Comparison of ENCODE assay signal across 8 cellular contexts in the genomic region with DNA sequence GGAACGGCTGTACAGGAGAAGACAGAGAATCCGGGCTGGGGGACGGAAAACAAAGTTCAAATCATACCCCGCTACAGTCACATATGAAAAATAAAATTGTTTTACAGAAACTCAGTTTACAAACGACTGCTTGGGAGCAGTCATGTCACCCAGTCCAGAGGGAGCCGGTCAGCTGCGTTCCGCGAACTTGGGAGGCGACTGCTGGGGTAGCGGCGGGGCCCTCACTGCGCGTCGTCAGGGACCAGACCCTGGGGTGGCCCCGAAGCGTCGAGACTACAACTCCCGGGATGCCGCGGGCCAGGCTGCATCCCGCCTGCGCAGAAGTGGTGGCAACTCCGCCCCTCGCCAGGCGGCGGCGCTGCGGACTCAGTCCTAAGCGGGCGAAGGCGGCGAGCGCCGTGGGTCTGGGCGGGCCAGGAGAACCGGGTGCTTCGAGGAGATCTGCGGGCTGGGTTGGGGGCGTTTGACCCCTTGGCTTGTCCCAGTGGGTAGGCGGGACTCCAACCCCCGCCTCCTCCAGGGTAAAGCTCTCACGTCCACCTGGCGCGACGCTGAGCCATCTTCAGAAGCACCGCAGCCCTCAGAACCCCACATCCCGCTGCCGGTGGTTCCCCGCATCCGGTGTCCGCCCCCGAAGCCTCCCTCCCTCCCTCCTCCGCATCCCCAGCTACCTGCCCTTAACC. TPM values are rescaled to one million over a fixed set of nuclear protein-coding genes. Genes with fewer than 3 reads are reported as not detected.
DNase-seq lines count a peak whose midpoint lies in the region; ATAC-seq, FAIRE-seq and TF ChIP-seq lines count a peak whose summit lies in the region.

No MANE protein-coding gene starts in this region.

- H3K9me3 ChIP-seq in neural cell (ENCODE audit: low read length), result no peaks in the 10 kb centered on the region

- no peaks in the 10 kb centered on the region for H3F3A ChIP-seq in neural cell (ENCODE audit: insufficient read depth, low read length, poor library complexity, severe bottlenecking)

- peak overlapping the region; percentile 84 to 96 for H3K27ac Mint-ChIP-seq in stimulated activated naive CD8-positive, alpha-beta T cell treated with anti-CD3 and anti-CD28 coated beads, Interleukin-15, amount 100 ng/mL, for 72 hours

- in situ Hi-C loops in G401 (cut with HindIII; ENCODE audit: low sequenced_read_pairs), result no loop called here

- TF ChIP-seq EP300 in neural cell (conservative IDR thresholded peaks at IDR 0.05; ENCODE audit: poor library complexity, severe bottlenecking), result peak; percentile 16

- H4K20me1 ChIP-seq in neural cell (ENCODE audit: insufficient read depth), result no peaks in the 10 kb centered on the region

- peaks cover 70% of the 10 kb centered on the region for H3K4me1 Mint-ChIP-seq in stimulated activated naive CD8-positive, alpha-beta T cell treated with anti-CD3 and anti-CD28 coated beads, Interleukin-15, amount 100 ng/mL, for 72 hours

- FAIRE-seq in H54 (lab: Jason Lieb, UNC), result no peak

- TF ChIP-seq RAD21 in neural cell (conservative IDR thresholded peaks at IDR 0.05), result peak; percentile 79

- H3K79me2 ChIP-seq in neural cell (replicated peaks; ENCODE audit: insufficient read depth, low read length), result no peaks in the 10 kb centered on the region

- H3K4me3 ChIP-seq in fibroblast of the aortic adventitia (ENCODE audit: low read depth, low read length) (peak overlapping the region; percentile 72), neural cell (ENCODE audit: low read length) (peak overlapping the region; percentile 75)

- H3K27me3 ChIP-seq in neural cell (ENCODE audit: insufficient read depth, low read depth, low read length), result no peaks in the 10 kb centered on the region

- no peaks in the 10 kb centered on the region for H3K27me3 Mint-ChIP-seq in stimulated activated naive CD8-positive, alpha-beta T cell treated with anti-CD3 and anti-CD28 coated beads, Interleukin-15, amount 100 ng/mL, for 72 hours

- peak overlapping the region; percentile 74 for H3K9ac ChIP-seq in neural cell (ENCODE audit: low read length)

- peak overlapping the region; percentile 91 to 100 for H3K4me3 Mint-ChIP-seq in stimulated activated naive CD8-positive, alpha-beta T cell treated with anti-CD3 and anti-CD28 coated beads, Interleukin-15, amount 100 ng/mL, for 72 hours

- peak overlapping the region; percentile 51 for H3K27ac ChIP-seq in neural cell (ENCODE audit: low read length)

- peak; percentile 92 for ATAC-seq in stimulated activated naive CD8-positive, alpha-beta T cell treated with anti-CD3 and anti-CD28 coated beads, Interleukin-15, amount 100 ng/mL, for 72 hours

- H2AFZ ChIP-seq in neural cell (ENCODE audit: low read depth, low read length), result peak overlapping the region; percentile 85

- TF ChIP-seq CTCF in LNCAP (IDR thresholded peaks at IDR 0.05) (peak; percentile 88), fibroblast of the aortic adventitia (IDR thresholded peaks at IDR 0.05; ENCODE audit: insufficient read depth, low read length) (peak; percentile 87), neural cell (IDR thresholded peaks at IDR 0.05; ENCODE audit: poor library complexity, severe bottlenecking) (peak; percentile 99)

- H3K9me3 Mint-ChIP-seq in stimulated activated naive CD8-positive, alpha-beta T cell treated with anti-CD3 and anti-CD28 coated beads, Interleukin-15, amount 100 ng/mL, for 72 hours, result no peaks in the 10 kb centered on the region

- H3K9me2 ChIP-seq in neural cell (ENCODE audit: insufficient read depth, low read length), result no peaks in the 10 kb centered on the region

- no peaks in the 10 kb centered on the region for H3K36me3 ChIP-seq in neural cell (ENCODE audit: insufficient read depth, low read length)

- peak; percentile 89 for DNase-seq in G401 (ENCODE audit: low spot score)
- DNase-seq in H54 (ENCODE audit: insufficient read length, low spot score), result peak; percentile 80
- DNase-seq in RPMI8226, result peak; percentile 89
- DNase-seq in activated T-helper 9 cell treated with anti-CD3 and anti-CD28 coated beads, Interleukin-2, amount 50 U/mL, for 16 hours (ENCODE audit: low read depth), result peak; percentile 89
- DNase-seq in fibroblast of the aortic adventitia (ENCODE audit: low read depth), result peak; percentile 84
- peak; percentile 91 to 93 for DNase-seq in stimulated activated naive CD8-positive, alpha-beta T cell treated with anti-CD3 and anti-CD28 coated beads, Interleukin-15, amount 100 ng/mL, for 72 hours

- H3K4me2 ChIP-seq in neural cell (ENCODE audit: low read length), result peak overlapping the region; percentile 76

- peak; percentile 53; the same call in 1 of the 2 replicates for TF ChIP-seq POLR2A in H54 (IDR thresholded peaks at IDR 0.05; ENCODE audit: low read depth, low read length)

TF ChIP-seq in neural cell, 6 proteins besides CTCF, POLR2A, EP300 and RAD21:
- no peak for TF ChIP-seq EZH2 (IDR thresholded peaks at IDR 0.05; ENCODE audit: borderline replicate concordance, insufficient read depth, low read length, poor library complexity, severe bottlenecking)
- TF ChIP-seq, protein P1, sequence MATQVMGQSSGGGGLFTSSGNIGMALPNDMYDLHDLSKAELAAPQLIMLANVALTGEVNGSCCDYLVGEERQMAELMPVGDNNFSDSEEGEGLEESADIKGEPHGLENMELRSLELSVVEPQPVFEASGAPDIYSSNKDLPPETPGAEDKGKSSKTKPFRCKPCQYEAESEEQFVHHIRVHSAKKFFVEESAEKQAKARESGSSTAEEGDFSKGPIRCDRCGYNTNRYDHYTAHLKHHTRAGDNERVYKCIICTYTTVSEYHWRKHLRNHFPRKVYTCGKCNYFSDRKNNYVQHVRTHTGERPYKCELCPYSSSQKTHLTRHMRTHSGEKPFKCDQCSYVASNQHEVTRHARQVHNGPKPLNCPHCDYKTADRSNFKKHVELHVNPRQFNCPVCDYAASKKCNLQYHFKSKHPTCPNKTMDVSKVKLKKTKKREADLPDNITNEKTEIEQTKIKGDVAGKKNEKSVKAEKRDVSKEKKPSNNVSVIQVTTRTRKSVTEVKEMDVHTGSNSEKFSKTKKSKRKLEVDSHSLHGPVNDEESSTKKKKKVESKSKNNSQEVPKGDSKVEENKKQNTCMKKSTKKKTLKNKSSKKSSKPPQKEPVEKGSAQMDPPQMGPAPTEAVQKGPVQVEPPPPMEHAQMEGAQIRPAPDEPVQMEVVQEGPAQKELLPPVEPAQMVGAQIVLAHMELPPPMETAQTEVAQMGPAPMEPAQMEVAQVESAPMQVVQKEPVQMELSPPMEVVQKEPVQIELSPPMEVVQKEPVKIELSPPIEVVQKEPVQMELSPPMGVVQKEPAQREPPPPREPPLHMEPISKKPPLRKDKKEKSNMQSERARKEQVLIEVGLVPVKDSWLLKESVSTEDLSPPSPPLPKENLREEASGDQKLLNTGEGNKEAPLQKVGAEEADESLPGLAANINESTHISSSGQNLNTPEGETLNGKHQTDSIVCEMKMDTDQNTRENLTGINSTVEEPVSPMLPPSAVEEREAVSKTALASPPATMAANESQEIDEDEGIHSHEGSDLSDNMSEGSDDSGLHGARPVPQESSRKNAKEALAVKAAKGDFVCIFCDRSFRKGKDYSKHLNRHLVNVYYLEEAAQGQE (IDR thresholded peaks at IDR 0.05; ENCODE audit: borderline replicate concordance), result peak; percentile 56
- peak; percentile 58 for TF ChIP-seq MXI1 (conservative IDR thresholded peaks at IDR 0.05; ENCODE audit: poor library complexity, severe bottlenecking)
- TF ChIP-seq TAF1 (IDR thresholded peaks at IDR 0.05; ENCODE audit: low read depth), result peak; percentile 79
- TF ChIP-seq SMC3 (conservative IDR thresholded peaks at IDR 0.05; ENCODE audit: poor library complexity), result peak; percentile 76
- TF ChIP-seq POLR2AphosphoS5 (IDR thresholded peaks at IDR 0.05), result peak; percentile 93

RNA-seq across cellular contexts. Expression of a gene that starts 4.0 kb away (rescaled TPM):
- not detected in 2 replicates for total RNA-seq in G401 (2014; rRNA removed; shearing (Covaris generic))
- total RNA-seq in fibroblast of the aortic adventitia (ENCODE audit: low replicate concordance), result 0.18 and 1.6 TPM in 2 replicates
- polyA plus RNA-seq in neural cell, result not detected in 2 replicates
- polyA minus RNA-seq in neural cell, result not detected in 2 replicates

RNA-seq across cellular contexts. Expression of a gene that starts 11.1 kb away (rescaled TPM):
- 4,372 and 15,582 TPM in 2 replicates for total RNA-seq in G401 (2014; rRNA removed; shearing (Covaris generic))
- 966 and 30,763 TPM in 2 replicates for total RNA-seq in fibroblast of the aortic adventitia (ENCODE audit: low replicate concordance)
- polyA plus RNA-seq in neural cell, result 9,508 TPM in 1 of 2 replicates, not detected in the other
- polyA minus RNA-seq in neural cell, result 23,296 and 96,249 TPM in 2 replicates

RNA-seq across cellular contexts. Expression of a gene that starts 11.4 kb away (rescaled TPM):
- 7.6 and 19.3 TPM in 2 replicates for total RNA-seq in G401 (2014; rRNA removed; shearing (Covaris generic))
- 6.1 and 10.9 TPM in 2 replicates for total RNA-seq in fibroblast of the aortic adventitia (ENCODE audit: low replicate concordance)
- 41.4 and 44.4 TPM in 2 replicates for polyA plus RNA-seq in neural cell
- 11.8 and 12.4 TPM in 2 replicates for polyA minus RNA-seq in neural cell

RNA-seq across cellular contexts. Expression of a gene that starts 18.3 kb away (rescaled TPM):
- 12.3 and 12.4 TPM in 2 replicates for total RNA-seq in G401 (2014; rRNA removed; shearing (Covaris generic))
- total RNA-seq in fibroblast of the aortic adventitia (ENCODE audit: low replicate concordance), result 3.9 TPM in 1 of 2 replicates, not detected in the other
- polyA plus RNA-seq in neural cell, result 0.51 TPM in 1 of 2 replicates, not detected in the other
- not detected in 2 replicates for polyA minus RNA-seq in neural cell

RNA-seq across cellular contexts. Expression of a gene that starts 27.0 kb away (rescaled TPM):
- 0.86 TPM in 1 of 2 replicates, not detected in the other for total RNA-seq in G401 (2014; rRNA removed; shearing (Covaris generic))
- 0.45 and 1.5 TPM in 2 replicates for total RNA-seq in fibroblast of the aortic adventitia (ENCODE audit: low replicate concordance)
- not detected in 2 replicates for polyA plus RNA-seq in neural cell
- not detected in 2 replicates for polyA minus RNA-seq in neural cell

Comparison
In these comparisons a context has a peak if more than half of its experiments do, and no peak if none do; other contexts are left out.
1. Peak in every context shown above with its lines: DNase-seq, ATAC-seq, H3K4me3 ChIP-seq and H3K27ac ChIP-seq.